29 cellular contexts compared by ENCODE assay signal in the genomic region with DNA sequence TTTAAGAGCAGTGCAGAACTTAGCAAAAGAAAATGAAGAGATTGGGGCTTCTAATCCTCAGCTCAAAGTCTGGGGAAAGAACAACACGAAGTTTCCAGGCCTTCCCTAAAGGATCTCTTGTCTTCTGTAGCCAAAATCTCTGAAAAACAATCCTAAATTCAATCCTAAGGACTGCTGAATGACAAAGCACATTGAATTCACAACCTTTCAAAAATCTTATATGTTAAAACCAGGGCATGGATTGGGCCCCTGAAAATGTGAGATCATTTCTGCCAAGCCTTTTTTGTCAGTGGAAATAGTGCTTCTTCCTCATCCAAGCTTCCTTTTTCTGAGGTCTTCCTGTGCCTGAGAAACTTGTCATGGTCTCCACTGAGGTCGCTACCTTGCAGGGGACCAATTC.
"Had no signal": no experiment of that assay in that cellular context is flagged by ENCODE, and none has a peak within 500 bp of the region (broad histone marks: within the 10 kb centered on the region; RNA-seq: fewer than 3 reads in every experiment).

No MANE protein-coding gene starts in this region.

- H3K9me3 ChIP-seq: body of pancreas, MG63, Peyer's patch, SJCRH30, SK-N-SH had no signal

- H3K9ac ChIP-seq: SK-N-SH had no signal

- H3K4me1 ChIP-seq: ascending aorta, body of pancreas, Peyer's patch, SJCRH30 had no signal

- DNase-seq: activated CD4-positive, alpha-beta memory T cell treated with anti-CD3 and anti-CD28 coated beads for 36 hours; activated CD4-positive, alpha-beta T cell treated with anti-CD3 and anti-CD28 coated beads, Interleukin-2, amount 10 ng/mL, durations not matched to agents 7 days and 5 days; activated CD4-positive, CD25-positive, alpha-beta regulatory T cell; activated CD8-positive, alpha-beta memory T cell treated with anti-CD3 and anti-CD28 coated beads for 24 hours; activated effector memory CD4-positive, alpha-beta T cell treated with anti-CD3 and anti-CD28 coated beads, Interleukin-2, amount 50 U/mL, for 16 hours; activated naive CD4-positive, alpha-beta T cell treated with Interleukin-2 at 50 U/mL for 16 hours; activated naive CD8-positive, alpha-beta T cell treated with anti-CD3 and anti-CD28 coated beads, Interleukin-2, amount 50 U/mL, for 24 hours; activated T-cell treated with anti-CD3 and anti-CD28 coated beads, Interleukin-2, amount 50 U/mL, for 4 hours; amniotic stem cell; body of pancreas; central memory CD4-positive, alpha-beta T cell; KG1; MG63; NCI-H1092; NCI-H1417; NCI-H1930; NCI-H2171 treated with DMSO at 0.1 percent for 48 hours; NCI-H226; NCI-H510A; NCI-H526 treated with DMSO at 0.1 percent for 48 hours; NCI-H82; NK-92 treated with Interleukin-12 subunit alpha and Interleukin-12 subunit beta, amount 100 ng/mL, for 24 hours; Peyer's patch; Right ventricle myocardium superior; SJCRH30; SK-N-SH had no signal

- H3K4me3 ChIP-seq: ascending aorta, body of pancreas, MG63, Peyer's patch, SJCRH30 had no signal

- H3K4me2 ChIP-seq: SK-N-SH had no signal

- H3K27me3 ChIP-seq: ascending aorta, body of pancreas, MG63, Peyer's patch, SJCRH30 had no signal

- H3K36me3 ChIP-seq: ascending aorta, MG63, Peyer's patch, SJCRH30 had no signal

- H3K9me2 ChIP-seq: SK-N-SH had no signal

- H3K27ac ChIP-seq: ascending aorta, body of pancreas, Peyer's patch, RWPE1, SJCRH30, VCaP had no signal
